In genomic region chr12:121918679-121919038, GRCh38 we compare ENCODE assay signal across 9 cellular contexts. TPM values are rescaled to one million over a fixed set of nuclear protein-coding genes. Genes with fewer than 3 reads are reported as not detected.
A peak's percentile ranks its signal among the peaks of the same experiment; 100 is the strongest.
DNase-seq lines count a peak whose midpoint lies in the region; ATAC-seq and TF ChIP-seq lines count a peak whose summit lies in the region.
"Had no signal": no experiment of that assay in that cellular context is flagged by ENCODE, and none has a peak within 500 bp of the region (broad histone marks: within the 10 kb centered on the region; RNA-seq: fewer than 3 reads in every experiment).

No MANE protein-coding gene starts in this region.

- H3K4me3 ChIP-seq in Peyer's patch (peak overlapping the region; percentile 32 to 57 (median 48)), iPS-15b (ENCODE audit: low read depth, low read length) (peak overlapping the region; percentile 39), thyroid gland (replicated peaks in 1 of 3) (peak overlapping the region; percentile 3 to 51 (median 24))

- peak in 1 of 3 donors; percentile 47 for DNase-seq in Peyer's patch
- DNase-seq in thyroid gland = peak; percentile 32 to 35
- no peak for DNase-seq in amniotic stem cell (lab: John Stamatoyannopoulos, UW)
- no peak for DNase-seq in NCI-H187 (lab: John Stamatoyannopoulos, UW)
- DNase-seq in cerebellum (ENCODE audit: low spot score) = no peak

- TF ChIP-seq CTCF in 22Rv1 (IDR thresholded peaks at IDR 0.05) = peak; percentile 19; the same call in 1 of the 2 replicates
- no peak for TF ChIP-seq CTCF in Peyer's patch (IDR thresholded peaks at IDR 0.05)
- TF ChIP-seq CTCF in thyroid gland (IDR thresholded peaks at IDR 0.05) = no peak

- H3K27ac ChIP-seq in 22Rv1 (peak overlapping the region; percentile 71), Peyer's patch (peak overlapping the region in 2 of 4 donors; percentile 32 to 53), thyroid gland (peak overlapping the region in 1 of 3 donors; percentile 67)

- ATAC-seq in GM19455 (IDR thresholded peaks at IDR 0.05; ENCODE audit: unreplicated experiment) = peak; percentile 13

- H3K27me3 ChIP-seq in Peyer's patch (no peaks in the 10 kb centered on the region), iPS-15b (ENCODE audit: control insufficient read depth, insufficient read depth, low read length) (no peaks in the 10 kb centered on the region), thyroid gland (no peaks in the 10 kb centered on the region)

- TF ChIP-seq POLR2A in Peyer's patch (IDR thresholded peaks at IDR 0.05) (no peak), thyroid gland (IDR thresholded peaks at IDR 0.05) (no peak)

- WGBS in thyroid gland, 2 donors = 25 to 30% methylated on average over 10 to 14 of the region's 22 CpGs

- H3K4me1 ChIP-seq in Peyer's patch = peaks cover 0 to 5% (median 4%) of the 10 kb centered on the region in 4 donors
- H3K4me1 ChIP-seq in iPS-15b (ENCODE audit: control insufficient read depth, insufficient read depth, low read length) = no peaks in the 10 kb centered on the region
- H3K4me1 ChIP-seq in thyroid gland = peaks cover 8 to 10% of the 10 kb centered on the region in 2 donors

- H3K9ac ChIP-seq in iPS-15b (ENCODE audit: low read depth, low read length) = no peak overlapping the region

- intact Hi-C loops in thyroid gland (cut with DNase I) = loop anchor here (5.0 kb wide), 1 partner anchor 209 kb away; no protein-coding TSS in a partner anchor

- H3K36me3 ChIP-seq in Peyer's patch = peaks cover 0 to 31% (median 0%) of the 10 kb centered on the region in 3 donors
- H3K36me3 ChIP-seq in iPS-15b (ENCODE audit: control insufficient read depth, insufficient read depth, low read length) = peaks cover 3% of the 10 kb centered on the region
- peaks cover 20 to 21% of the 10 kb centered on the region in 2 donors for H3K36me3 ChIP-seq in thyroid gland

- H3K9me3 ChIP-seq in Peyer's patch (no peaks in the 10 kb centered on the region), iPS-15b (ENCODE audit: control insufficient read depth, insufficient read depth, low read length) (no peaks in the 10 kb centered on the region), thyroid gland (no peaks in the 10 kb centered on the region)

RNA-seq across cellular contexts. Expression of gene CFAP251, which starts 0.3 kb away (rescaled TPM):
- total RNA-seq in Peyer's patch (1 to 10 TPM in 1 of 4 donors, under 1 TPM in 2, not detected in 1; 0.67 to 1.1 (median 0.95) TPM), thyroid gland (10 to 100 TPM; 17.7 to 27.0 (median 23.7) TPM), cerebellum (12.4 TPM)

RNA-seq across cellular contexts. Expression of gene PSMD9, which starts 30.1 kb away (rescaled TPM):
- total RNA-seq in Peyer's patch (10 to 100 TPM; 33.1 to 47.7 (median 37.8) TPM), thyroid gland (100 to 1,000 TPM in 2 of 4 donors, 10 to 100 TPM in 2; 67.9 to 149 (median 97.4) TPM), cerebellum (16.0 TPM)

RNA-seq across cellular contexts. Expression of gene HPD, which starts 60.0 kb away (rescaled TPM):
- not detected for total RNA-seq in Peyer's patch
- total RNA-seq in thyroid gland = 1 to 10 TPM in 1 of 4 donors, under 1 TPM in 2, not detected in 1; 0.39 to 1.2 (median 0.78) TPM
- total RNA-seq in cerebellum = not detected
- total RNA-seq: dermis microvascular lymphatic vessel endothelial cell had no signal

Comparison
In these comparisons a context has a peak if more than half of its experiments do, and no peak if none do; other contexts are left out.
1. DNase-seq: peak in thyroid gland (2 of 2); none in amniotic stem cell (single experiment), NCI-H187 (0 of 2) and cerebellum (single experiment).
2. Peak in every context shown above with its lines, with median percentiles within 50 percentile points of each other: H3K4me3 ChIP-seq.